ENCODE assay signal across 12 cellular contexts in genomic region chr4:94256833-94257232, GRCh38. TPM values are rescaled to one million over a fixed set of nuclear protein-coding genes. Genes with fewer than 3 reads are reported as not detected.
DNase-seq lines count a peak whose midpoint lies in the region; ATAC-seq and TF ChIP-seq lines count a peak whose summit lies in the region.
"Had no signal": no experiment of that assay in that cellular context is flagged by ENCODE, and none has a peak within 500 bp of the region (broad histone marks: within the 10 kb centered on the region; RNA-seq: fewer than 3 reads in every experiment).

No MANE protein-coding gene starts in this region.

- H3K27me3 ChIP-seq in IMR-90 (ENCODE audit: control insufficient read depth, insufficient read depth, low read length) (no peaks in the 10 kb centered on the region), mesenchymal stem cell (ENCODE audit: control insufficient read depth in 1 of 2, insufficient read depth in 1 of 2, low read length in 2 of 2) (no peaks in the 10 kb centered on the region)

- no peak overlapping the region for H3K27ac ChIP-seq in IMR-90 (ENCODE audit: insufficient read depth, low read length)
- H3K27ac ChIP-seq in VCaP = no peak overlapping the region
- no peak overlapping the region for H3K27ac ChIP-seq in mesenchymal stem cell (ENCODE audit: low read length, poor library complexity, severe bottlenecking)
- H3K27ac ChIP-seq: thoracic aorta had no signal

- no TSS peak for BruUV-seq in IMR-90 (replicated peaks; lab: Mats Ljungman, UMichigan)

- no peak overlapping the region for H3K14ac ChIP-seq in IMR-90 (replicated peaks; ENCODE audit: low read depth, low read length)
- H3K14ac ChIP-seq in mesenchymal stem cell (ENCODE audit: low read length in 2 of 2) = no peak overlapping the region

- H3K56ac ChIP-seq in IMR-90 (ENCODE audit: extremely low read depth, insufficient read depth, low read length) = no peak overlapping the region

- H4K91ac ChIP-seq in IMR-90 (ENCODE audit: insufficient read depth, low read depth, low read length) = no peak overlapping the region
- no peak overlapping the region for H4K91ac ChIP-seq in mesenchymal stem cell (ENCODE audit: low read length)

- peak; percentile 36 for TF ChIP-seq RAD21 in IMR-90 (IDR thresholded peaks at IDR 0.05; ENCODE audit: low read length)

- H3K36me3 ChIP-seq in IMR-90 (ENCODE audit: control insufficient read depth, insufficient read depth, low read length) (peaks cover 20% of the 10 kb centered on the region), mesenchymal stem cell (ENCODE audit: control insufficient read depth in 1 of 2, insufficient read depth in 2 of 2, low read depth in 1 of 2, low read length in 2 of 2) (peaks cover 4 to 75% of the 10 kb centered on the region in 2 experiments)

- CTCF ChIA-PET in IMR-90 (lab: Yijun Ruan, JAX) = no interaction called here

- no peaks in the 10 kb centered on the region for H3K9me3 ChIP-seq in IMR-90 (ENCODE audit: control insufficient read depth, insufficient read depth, low read length)
- no peaks in the 10 kb centered on the region for H3K9me3 ChIP-seq in mesenchymal stem cell (ENCODE audit: control insufficient read depth, low read length)
- H3K9me3 ChIP-seq: thoracic aorta had no signal

- H2BK12ac ChIP-seq in mesenchymal stem cell (ENCODE audit: low read length in 2 of 2) = no peak overlapping the region

- H3K18ac ChIP-seq in IMR-90 (ENCODE audit: low read depth, low read length) (no peak overlapping the region), mesenchymal stem cell (ENCODE audit: low read depth in 1 of 2, low read length in 2 of 2) (no peak overlapping the region)

- no peak overlapping the region for H2BK15ac ChIP-seq in IMR-90 (ENCODE audit: low read depth, low read length)
- no peak overlapping the region for H2BK15ac ChIP-seq in mesenchymal stem cell (ENCODE audit: low read depth, poor library complexity, severe bottlenecking)

- TF ChIP-seq CTCF in IMR-90 (conservative IDR thresholded peaks at IDR 0.05; ENCODE audit: low read depth, low read length) (peak; percentile 28), VCaP (conservative IDR thresholded peaks at IDR 0.05) (peak; percentile 66)

- intact Hi-C loops in IMR-90 (cut with micrococcal nuclease) = loop anchor here (5.0 kb wide), 1 partner anchor 465 kb away; no protein-coding TSS in a partner anchor

- H4K20me1 ChIP-seq in IMR-90 (ENCODE audit: insufficient read depth, low read length) = no peaks in the 10 kb centered on the region

- no peak for TF ChIP-seq POLR2A in IMR-90 (IDR thresholded peaks at IDR 0.05; ENCODE audit: low read depth, low read length)

- POLR2A ChIA-PET in IMR-90 (lab: Charles Lee; ENCODE audit: unreplicated experiment) = no interaction called here

- no peak overlapping the region for H2BK120ac ChIP-seq in IMR-90 (ENCODE audit: low read depth, low read length)
- H2BK120ac ChIP-seq in mesenchymal stem cell (ENCODE audit: low read depth, low read length) = no peak overlapping the region

- H3K9ac ChIP-seq in IMR-90 (ENCODE audit: low read depth, low read length) = no peak overlapping the region
- H3K9ac ChIP-seq in mesenchymal stem cell (ENCODE audit: low read length) = no peak overlapping the region

- no peak overlapping the region for H2AK9ac ChIP-seq in IMR-90 (replicated peaks; ENCODE audit: low read depth, low read length, poor library complexity)

- DNase-seq in G401 (ENCODE audit: low spot score) (peak; percentile 16), IMR-90 (peak; percentile 7), mesenchymal stem cell (peak; percentile 19), NCI-H748 (lab: John Stamatoyannopoulos, UW; ENCODE audit: unreplicated experiment) (no peak), NCI-H774 (lab: John Stamatoyannopoulos, UW) (no peak)
- DNase-seq: activated CD4-positive, CD25-positive, alpha-beta regulatory T cell treated with anti-CD3 and anti-CD28 coated beads, Interleukin-2, amount 50 U/mL, for 72 hours; effector memory CD8-positive, alpha-beta T cell; MV-4-11 had no signal

- peaks cover 2 to 3% of the 10 kb centered on the region in 2 experiments; a peak in 2 of 4 replicates for H3K79me1 ChIP-seq in IMR-90 (ENCODE audit: low read depth in 1 of 2, low read length in 2 of 2)
- peaks cover 13% of the 10 kb centered on the region for H3K79me1 ChIP-seq in mesenchymal stem cell (replicated peaks; ENCODE audit: low read length, poor library complexity, severe bottlenecking)

- no peak overlapping the region for H4K5ac ChIP-seq in IMR-90 (ENCODE audit: low read depth, low read length)

- H2AK5ac ChIP-seq in IMR-90 (ENCODE audit: low read depth, low read length) (no peak overlapping the region), mesenchymal stem cell (ENCODE audit: low read length, severe bottlenecking) (no peak overlapping the region)

- H3K4me3 ChIP-seq in IMR-90 (ENCODE audit: insufficient read depth, low read depth, low read length) = no peak overlapping the region
- H3K4me3 ChIP-seq in mesenchymal stem cell (ENCODE audit: insufficient read depth in 1 of 2, low read depth in 1 of 2, low read length in 2 of 2) = no peak overlapping the region
- H3K4me3 ChIP-seq: thoracic aorta had no signal

- H4K8ac ChIP-seq in IMR-90 (ENCODE audit: low read depth in 2 of 2, low read length in 2 of 2) (no peak overlapping the region), mesenchymal stem cell (ENCODE audit: low read length) (no peak overlapping the region)

- no peak overlapping the region for H3K23ac ChIP-seq in IMR-90 (ENCODE audit: low read depth, low read length)
- H3K23ac ChIP-seq in mesenchymal stem cell (ENCODE audit: low read length in 2 of 2) = no peak overlapping the region

- dilution Hi-C loops in IMR-90 (cut with HindIII; ENCODE audit: low sequenced_read_pairs, unreplicated experiment) = no loop called here

- no peak overlapping the region for H2AFZ ChIP-seq in IMR-90 (replicated peaks; ENCODE audit: low read length, poor library complexity)
- no peak overlapping the region for H2AFZ ChIP-seq in mesenchymal stem cell (ENCODE audit: low read depth, low read length)

- no peak overlapping the region for H2BK5ac ChIP-seq in IMR-90 (ENCODE audit: low read depth, low read length, poor library complexity, severe bottlenecking)
- no peak overlapping the region for H2BK5ac ChIP-seq in mesenchymal stem cell (ENCODE audit: low read depth, low read length, poor library complexity, severe bottlenecking)

- no peak overlapping the region for H3K4ac ChIP-seq in IMR-90 (ENCODE audit: low read depth, low read length)
- no peak overlapping the region for H3K4ac ChIP-seq in mesenchymal stem cell (ENCODE audit: low read depth in 1 of 2, low read length in 2 of 2)

- H3K4me2 ChIP-seq in IMR-90 (ENCODE audit: low read depth, low read length) (no peak overlapping the region), mesenchymal stem cell (ENCODE audit: low read length, poor library complexity, severe bottlenecking) (no peak overlapping the region)

- H3K9me1 ChIP-seq in IMR-90 (ENCODE audit: insufficient read depth, low read length) = no peaks in the 10 kb centered on the region

- H3K4me1 ChIP-seq in IMR-90 (ENCODE audit: control insufficient read depth, insufficient read depth, low read length) (no peaks in the 10 kb centered on the region), mesenchymal stem cell (ENCODE audit: control insufficient read depth, insufficient read depth, low read depth, low read length) (no peaks in the 10 kb centered on the region)

- ATAC-seq in IMR-90 (ENCODE audit: low read depth) (0 out of 2 replicates have a peak, but pooled peaks have one; percentile 53), HG02798 (IDR thresholded peaks at IDR 0.05; ENCODE audit: poor library complexity, unreplicated experiment) (no peak), HG03457 (IDR thresholded peaks at IDR 0.05; ENCODE audit: unreplicated experiment) (no peak)
- ATAC-seq: effector memory CD8-positive, alpha-beta T cell had no signal

- no peak overlapping the region for H2BK20ac ChIP-seq in IMR-90 (ENCODE audit: low read depth, low read length)

- in situ Hi-C loops in G401 (cut with HindIII; ENCODE audit: low sequenced_read_pairs) (no loop called here), IMR-90 (cut with MboI; ENCODE audit: low sequenced_read_pairs) (no loop called here)

TF ChIP-seq in IMR-90, 13 proteins besides CTCF, POLR2A, EP300 and RAD21 (continues in another document):
- TF ChIP-seq, protein P1, sequence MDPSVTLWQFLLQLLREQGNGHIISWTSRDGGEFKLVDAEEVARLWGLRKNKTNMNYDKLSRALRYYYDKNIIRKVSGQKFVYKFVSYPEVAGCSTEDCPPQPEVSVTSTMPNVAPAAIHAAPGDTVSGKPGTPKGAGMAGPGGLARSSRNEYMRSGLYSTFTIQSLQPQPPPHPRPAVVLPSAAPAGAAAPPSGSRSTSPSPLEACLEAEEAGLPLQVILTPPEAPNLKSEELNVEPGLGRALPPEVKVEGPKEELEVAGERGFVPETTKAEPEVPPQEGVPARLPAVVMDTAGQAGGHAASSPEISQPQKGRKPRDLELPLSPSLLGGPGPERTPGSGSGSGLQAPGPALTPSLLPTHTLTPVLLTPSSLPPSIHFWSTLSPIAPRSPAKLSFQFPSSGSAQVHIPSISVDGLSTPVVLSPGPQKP (IDR thresholded peaks at IDR 0.05; ENCODE audit: borderline replicate concordance, low read depth, low read length) = no peak
- TF ChIP-seq USF2 (IDR thresholded peaks at IDR 0.05; ENCODE audit: low read depth, low read length) (no peak), NFE2L2 (IDR thresholded peaks at IDR 0.05; ENCODE audit: low read depth, low read length) (no peak), MXI1 (IDR thresholded peaks at IDR 0.05; ENCODE audit: borderline replicate concordance, low read depth, low read length) (no peak), CEBPB (IDR thresholded peaks at IDR 0.05; ENCODE audit: low read depth, low read length) (no peak), BHLHE40 (IDR thresholded peaks at IDR 0.05; ENCODE audit: low read depth, low read length) (no peak), RFX5 (IDR thresholded peaks at IDR 0.05; ENCODE audit: low read depth, low read length) (no peak), CHD1 (IDR thresholded peaks at IDR 0.05; ENCODE audit: low read depth, low read length) (no peak), MAFK (IDR thresholded peaks at IDR 0.05; ENCODE audit: low read depth, low read length) (no peak), MAZ (IDR thresholded peaks at IDR 0.05; ENCODE audit: borderline replicate concordance, low read depth, low read length) (no peak)

RNA-seq across cellular contexts. Expression of gene SMARCAD1, which starts 49.2 kb away (rescaled TPM):
- 31.0 and 39.8 TPM in 2 replicates for total RNA-seq in G401 (2014; rRNA removed; shearing (Covaris generic))
- total RNA-seq in IMR-90 (2012; rRNA removed) = 35.3 and 45.3 TPM in 2 replicates
- 10.5 and 12.3 TPM in 2 replicates for polyA plus RNA-seq in IMR-90 (2012; rRNA removed)
- 1.1 and 1.5 TPM in 2 replicates for polyA plus RNA-seq in IMR-90 (2012; cell fraction: cytosol; rRNA removed)
- 2.7 and 24.2 TPM in 2 replicates for polyA plus RNA-seq in IMR-90 (2012; cell fraction: nucleus; rRNA removed; ENCODE audit: low replicate concordance)
- polyA plus RNA-seq in mesenchymal stem cell (2013, experiment 1 of 2) = 17.2 TPM
- polyA plus RNA-seq in mesenchymal stem cell (2013, experiment 2 of 2) = 17.0 TPM

Comparison
In these comparisons a context has a peak if more than half of its experiments do, and no peak if none do; other contexts are left out.
1. DNase-seq: peak in G401 (single experiment), IMR-90 (single experiment) and mesenchymal stem cell (single experiment); none in NCI-H748 (single experiment) and NCI-H774 (single experiment).